ENCODE assay signal across 16 cellular contexts in genomic region chr20:47817573-47817972, GRCh38.
"Had no signal": no experiment of that assay in that cellular context is flagged by ENCODE, and none has a peak within 500 bp of the region (broad histone marks: within the 10 kb centered on the region; RNA-seq: fewer than 3 reads in every experiment).

No MANE protein-coding gene starts in this region.

- ATAC-seq: activated CD8-positive, alpha-beta T cell treated with anti-CD3 and anti-CD28 coated beads for 36 hours; activated T-cell treated with anti-CD3 and anti-CD28 coated beads, Interleukin-2, amount 50 U/mL, for 4 hours; body of pancreas; gastroesophageal sphincter; left ventricle myocardium superior; naive thymus-derived CD8-positive, alpha-beta T cell; pancreas; stimulated activated effector memory CD8-positive, alpha-beta T cell treated with anti-CD3 and anti-CD28 coated beads, Interleukin-12 subunit alpha, Interleukin-12 subunit beta, amount 100 ng/mL, for 72 hours; WTC11 had no signal

- FAIRE-seq: pancreas, TTC549 had no signal

- H3K27ac ChIP-seq: body of pancreas, gastroesophageal sphincter, pancreas had no signal

- H3K4me3 ChIP-seq: body of pancreas, gastroesophageal sphincter, pancreas had no signal

- DNase-seq: activated CD4-positive, alpha-beta T cell treated with anti-CD3 and anti-CD28 coated beads for 4 hours; activated CD8-positive, alpha-beta T cell treated with anti-CD3 and anti-CD28 coated beads for 36 hours; activated naive CD8-positive, alpha-beta T cell treated with anti-CD3 and anti-CD28 coated beads for 36 hours; activated T-cell treated with anti-CD3 and anti-CD28 coated beads, Interleukin-2, amount 50 U/mL, for 4 hours; amygdala; body of pancreas; cerebellar nuclear complex; erythroblast; left ventricle myocardium superior; mesenchymal stem cell; naive thymus-derived CD8-positive, alpha-beta T cell had no signal

- H3K4me1 ChIP-seq: body of pancreas, gastroesophageal sphincter, pancreas had no signal

- H3K36me3 ChIP-seq: gastroesophageal sphincter, pancreas had no signal

- H3K9me3 ChIP-seq: pancreas had no signal

- H3K27me3 ChIP-seq: body of pancreas, pancreas had no signal
